In genomic region chr21:35189077-35189863, GRCh38 we compare ENCODE assay signal across 9 cellular contexts.
DNase-seq lines count a peak whose midpoint lies in the region; ATAC-seq and TF ChIP-seq lines count a peak whose summit lies in the region.
"Had no signal": no experiment of that assay in that cellular context is flagged by ENCODE, and none has a peak within 500 bp of the region (broad histone marks: within the 10 kb centered on the region; RNA-seq: fewer than 3 reads in every experiment).

No MANE protein-coding gene starts in this region.

- H3K4me1 ChIP-seq in fibroblast of lung (ENCODE audit: control insufficient read depth, extremely low read depth, insufficient read depth, low read length) (peaks cover 6% of the 10 kb centered on the region), GM23338 (ENCODE audit: insufficient read depth) (no peaks in the 10 kb centered on the region; the same call in 1 of the 2 replicates)

- peak overlapping the region; percentile 83 for H3K4me2 ChIP-seq in fibroblast of lung (ENCODE audit: extremely low read depth, insufficient read depth, low read length)
- H3K4me2 ChIP-seq in GM23338, result no peak overlapping the region

- ATAC-seq in GM19328 (IDR thresholded peaks at IDR 0.05; ENCODE audit: unreplicated experiment), result peak; percentile 90
- peak; percentile 96 for ATAC-seq in HG03135 (IDR thresholded peaks at IDR 0.05; ENCODE audit: unreplicated experiment)
- no peak for ATAC-seq in GM23338

- no peaks in the 10 kb centered on the region for H4K20me1 ChIP-seq in fibroblast of lung (ENCODE audit: control insufficient read depth, extremely low read depth, insufficient read depth, low read length)
- no peaks in the 10 kb centered on the region for H4K20me1 ChIP-seq in GM23338 (replicated peaks; ENCODE audit: insufficient read depth)

- no peak overlapping the region for H2AFZ ChIP-seq in fibroblast of lung (ENCODE audit: low read length)
- H2AFZ ChIP-seq in GM23338, result no peak overlapping the region

- H3K4me1 Mint-ChIP-seq in GM23338, result peaks cover 12% of the 10 kb centered on the region; the same call in 2 of the 3 replicates

- H3F3A ChIP-seq in GM23338 (replicated peaks; ENCODE audit: low read depth), result no peaks in the 10 kb centered on the region

- H3K9ac ChIP-seq in fibroblast of lung (ENCODE audit: insufficient read depth, low read length), result no peak overlapping the region

- H3K27me3 ChIP-seq in fibroblast of lung (ENCODE audit: control insufficient read depth, insufficient read depth, low read length), result no peaks in the 10 kb centered on the region
- no peaks in the 10 kb centered on the region for H3K27me3 ChIP-seq in GM23338 (ENCODE audit: insufficient read depth)

- TF ChIP-seq CTCF in AG09309 (IDR thresholded peaks at IDR 0.05; ENCODE audit: control insufficient read depth, insufficient read depth, low read depth, low read length, missing control alignments), result no peak
- TF ChIP-seq CTCF in fibroblast of lung (conservative IDR thresholded peaks at IDR 0.05 in 1 of 2, IDR thresholded peaks at IDR 0.05 in 1 of 2; ENCODE audit: low read depth in 1 of 2, low read length in 2 of 2), result no peak
- TF ChIP-seq CTCF in GM23338 (conservative IDR thresholded peaks at IDR 0.05; ENCODE audit: low read depth in 2 of 2), result no peak

- H3K36me3 ChIP-seq in fibroblast of lung (ENCODE audit: control insufficient read depth, insufficient read depth, low read length) (no peaks in the 10 kb centered on the region), GM23338 (ENCODE audit: insufficient read depth) (no peaks in the 10 kb centered on the region)

- DNase-seq in AG09309 (ENCODE audit: low read depth) (peak; percentile 84), fibroblast of lung (ENCODE audit: low read depth in 2 of 2) (peak; percentile 90 to 93), GM23338 (ENCODE audit: low spot score) (no peak), activated gamma-delta T cell treated with Interleukin-2 at 50 U/mL for 16 hours (no peak), NCI-H128 (lab: John Stamatoyannopoulos, UW; ENCODE audit: unreplicated experiment) (no peak)
- no peak for DNase-seq in activated effector memory CD4-positive, alpha-beta T cell treated with Interleukin-2 at 50 U/mL for 16 hours

- no peaks in the 10 kb centered on the region for H3K9me3 ChIP-seq in fibroblast of lung (ENCODE audit: control insufficient read depth, insufficient read depth, low read depth, low read length)

- no peaks in the 10 kb centered on the region for H3K9me3 Mint-ChIP-seq in GM23338

- no peak overlapping the region for H3K4me3 Mint-ChIP-seq in GM23338

- H3K27ac Mint-ChIP-seq in GM23338, result no peak overlapping the region

- peaks cover 4% of the 10 kb centered on the region; the same call in 1 of the 2 replicates for H3K9me2 ChIP-seq in GM23338 (ENCODE audit: insufficient read depth)

- H3K27ac ChIP-seq in fibroblast of lung (ENCODE audit: insufficient read depth, low read length) (peak overlapping the region; percentile 24), GM23338 (ENCODE audit: low read depth) (no peak overlapping the region)
- H3K27ac ChIP-seq: SK-N-MC had no signal

- H3K4me3 ChIP-seq in AG09309 (ENCODE audit: control insufficient read depth, low read depth, low read length), result no peak overlapping the region
- H3K4me3 ChIP-seq in fibroblast of lung (replicated peaks in 1 of 4; ENCODE audit: control extremely low read depth in 1 of 4, insufficient read depth in 1 of 4, low read depth in 3 of 4, low read length in 4 of 4), result peak overlapping the region in 2 of 4 experiments; percentile 0 to 18
- no peak overlapping the region for H3K4me3 ChIP-seq in GM23338
- H3K4me3 ChIP-seq: SK-N-MC had no signal

- H3K36me3 Mint-ChIP-seq in GM23338 (ENCODE audit: low read depth), result no peaks in the 10 kb centered on the region

- H3K27me3 Mint-ChIP-seq in GM23338 (ENCODE audit: insufficient read depth, low read depth, poor library complexity), result no peaks in the 10 kb centered on the region

- H3K79me2 ChIP-seq in fibroblast of lung (ENCODE audit: control insufficient read depth, insufficient read depth, low read length) (no peaks in the 10 kb centered on the region), GM23338 (replicated peaks; ENCODE audit: insufficient read depth) (no peaks in the 10 kb centered on the region)

TF ChIP-seq in GM23338, 12 proteins besides CTCF, POLR2A, EP300 and RAD21:
- TF ChIP-seq ZNF114 (CRISPR knock-in tag; IDR thresholded peaks at IDR 0.05) (no peak), ETS1 (IDR thresholded peaks at IDR 0.05) (no peak)
- TF ChIP-seq, protein P1, sequence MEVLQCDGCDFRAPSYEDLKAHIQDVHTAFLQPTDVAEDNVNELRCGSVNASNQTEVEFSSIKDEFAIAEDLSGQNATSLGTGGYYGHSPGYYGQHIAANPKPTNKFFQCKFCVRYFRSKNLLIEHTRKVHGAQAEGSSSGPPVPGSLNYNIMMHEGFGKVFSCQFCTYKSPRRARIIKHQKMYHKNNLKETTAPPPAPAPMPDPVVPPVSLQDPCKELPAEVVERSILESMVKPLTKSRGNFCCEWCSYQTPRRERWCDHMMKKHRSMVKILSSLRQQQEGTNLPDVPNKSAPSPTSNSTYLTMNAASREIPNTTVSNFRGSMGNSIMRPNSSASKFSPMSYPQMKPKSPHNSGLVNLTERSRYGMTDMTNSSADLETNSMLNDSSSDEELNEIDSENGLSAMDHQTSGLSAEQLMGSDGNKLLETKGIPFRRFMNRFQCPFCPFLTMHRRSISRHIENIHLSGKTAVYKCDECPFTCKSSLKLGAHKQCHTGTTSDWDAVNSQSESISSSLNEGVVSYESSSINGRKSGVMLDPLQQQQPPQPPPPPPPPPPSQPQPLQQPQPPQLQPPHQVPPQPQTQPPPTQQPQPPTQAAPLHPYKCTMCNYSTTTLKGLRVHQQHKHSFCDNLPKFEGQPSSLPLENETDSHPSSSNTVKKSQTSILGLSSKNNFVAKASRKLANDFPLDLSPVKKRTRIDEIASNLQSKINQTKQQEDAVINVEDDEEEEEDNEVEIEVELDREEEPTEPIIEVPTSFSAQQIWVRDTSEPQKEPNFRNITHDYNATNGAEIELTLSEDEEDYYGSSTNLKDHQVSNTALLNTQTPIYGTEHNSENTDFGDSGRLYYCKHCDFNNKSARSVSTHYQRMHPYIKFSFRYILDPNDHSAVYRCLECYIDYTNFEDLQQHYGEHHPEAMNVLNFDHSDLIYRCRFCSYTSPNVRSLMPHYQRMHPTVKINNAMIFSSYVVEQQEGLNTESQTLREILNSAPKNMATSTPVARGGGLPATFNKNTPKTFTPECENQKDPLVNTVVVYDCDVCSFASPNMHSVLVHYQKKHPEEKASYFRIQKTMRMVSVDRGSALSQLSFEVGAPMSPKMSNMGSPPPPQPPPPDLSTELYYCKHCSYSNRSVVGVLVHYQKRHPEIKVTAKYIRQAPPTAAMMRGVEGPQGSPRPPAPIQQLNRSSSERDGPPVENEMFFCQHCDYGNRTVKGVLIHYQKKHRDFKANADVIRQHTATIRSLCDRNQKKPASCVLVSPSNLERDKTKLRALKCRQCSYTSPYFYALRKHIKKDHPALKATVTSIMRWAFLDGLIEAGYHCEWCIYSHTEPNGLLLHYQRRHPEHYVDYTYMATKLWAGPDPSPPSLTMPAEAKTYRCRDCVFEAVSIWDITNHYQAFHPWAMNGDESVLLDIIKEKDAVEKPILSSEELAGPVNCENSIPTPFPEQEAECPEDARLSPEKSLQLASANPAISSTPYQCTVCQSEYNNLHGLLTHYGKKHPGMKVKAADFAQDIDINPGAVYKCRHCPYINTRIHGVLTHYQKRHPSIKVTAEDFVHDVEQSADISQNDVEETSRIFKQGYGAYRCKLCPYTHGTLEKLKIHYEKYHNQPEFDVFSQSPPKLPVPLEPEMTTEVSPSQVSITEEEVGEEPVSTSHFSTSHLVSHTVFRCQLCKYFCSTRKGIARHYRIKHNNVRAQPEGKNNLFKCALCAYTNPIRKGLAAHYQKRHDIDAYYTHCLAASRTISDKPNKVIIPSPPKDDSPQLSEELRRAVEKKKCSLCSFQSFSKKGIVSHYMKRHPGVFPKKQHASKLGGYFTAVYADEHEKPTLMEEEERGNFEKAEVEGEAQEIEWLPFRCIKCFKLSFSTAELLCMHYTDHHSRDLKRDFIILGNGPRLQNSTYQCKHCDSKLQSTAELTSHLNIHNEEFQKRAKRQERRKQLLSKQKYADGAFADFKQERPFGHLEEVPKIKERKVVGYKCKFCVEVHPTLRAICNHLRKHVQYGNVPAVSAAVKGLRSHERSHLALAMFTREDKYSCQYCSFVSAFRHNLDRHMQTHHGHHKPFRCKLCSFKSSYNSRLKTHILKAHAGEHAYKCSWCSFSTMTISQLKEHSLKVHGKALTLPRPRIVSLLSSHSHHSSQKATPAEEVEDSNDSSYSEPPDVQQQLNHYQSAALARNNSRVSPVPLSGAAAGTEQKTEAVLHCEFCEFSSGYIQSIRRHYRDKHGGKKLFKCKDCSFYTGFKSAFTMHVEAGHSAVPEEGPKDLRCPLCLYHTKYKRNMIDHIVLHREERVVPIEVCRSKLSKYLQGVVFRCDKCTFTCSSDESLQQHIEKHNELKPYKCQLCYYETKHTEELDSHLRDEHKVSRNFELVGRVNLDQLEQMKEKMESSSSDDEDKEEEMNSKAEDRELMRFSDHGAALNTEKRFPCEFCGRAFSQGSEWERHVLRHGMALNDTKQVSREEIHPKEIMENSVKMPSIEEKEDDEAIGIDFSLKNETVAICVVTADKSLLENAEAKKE (CRISPR knock-in tag; IDR thresholded peaks at IDR 0.05), result no peak

Comparison
In these comparisons a context has a peak if more than half of its experiments do, and no peak if none do; other contexts are left out.
1. DNase-seq: peak in AG09309 (single experiment) and fibroblast of lung (2 of 2); none in activated effector memory CD4-positive, alpha-beta T cell treated with Interleukin-2 at 50 U/mL for 16 hours (single experiment), GM23338 (single experiment), activated gamma-delta T cell treated with Interleukin-2 at 50 U/mL for 16 hours (single experiment) and NCI-H128 (single experiment).